14 cellular contexts compared by ENCODE assay signal in the genomic region with DNA sequence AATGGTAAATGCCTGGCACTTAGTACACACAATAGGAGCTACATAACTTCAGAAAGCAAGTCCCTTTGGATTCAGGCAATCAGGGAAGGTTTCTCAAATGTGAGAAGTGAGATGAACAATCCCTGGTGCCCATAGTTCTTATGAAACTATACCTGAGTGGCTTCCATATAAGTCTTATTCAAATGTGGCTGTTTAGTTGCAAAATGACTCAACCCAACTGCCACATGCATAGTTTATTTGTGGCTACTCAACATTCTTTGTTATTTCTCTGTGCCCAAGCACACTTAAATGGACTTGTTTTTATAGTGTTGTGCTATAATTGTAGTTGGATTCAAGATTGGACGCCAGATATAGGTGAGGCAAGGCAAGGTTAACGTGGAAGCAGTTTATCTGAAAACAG.
A peak's percentile ranks its signal among the peaks of the same experiment; 100 is the strongest.
DNase-seq lines count a peak whose midpoint lies in the region; ATAC-seq and TF ChIP-seq lines count a peak whose summit lies in the region.
"Had no signal": no experiment of that assay in that cellular context is flagged by ENCODE, and none has a peak within 500 bp of the region (broad histone marks: within the 10 kb centered on the region; RNA-seq: fewer than 3 reads in every experiment).

No MANE protein-coding gene starts in this region.

- ATAC-seq in GM18861 (IDR thresholded peaks at IDR 0.05; ENCODE audit: unreplicated experiment) (peak; percentile 85), GM21526 (IDR thresholded peaks at IDR 0.05; ENCODE audit: low FRiP score, unreplicated experiment) (peak; percentile 88), HG03066 (IDR thresholded peaks at IDR 0.05; ENCODE audit: low read depth, unreplicated experiment) (peak; percentile 81)
- ATAC-seq: natural killer cell, Panc1 had no signal

- WGBS in esophagus squamous epithelium, 2 donors, result 78 to 88% methylated on average over 2 of the region's 2 CpGs

- TF ChIP-seq CTCF in esophagus squamous epithelium (IDR thresholded peaks at IDR 0.05), result no peak

- peak; percentile 6 for DNase-seq in amniotic epithelial cell (ENCODE audit: low read depth)
- no peak for DNase-seq in esophagus squamous epithelium (lab: John Stamatoyannopoulos, UW)
- DNase-seq in anterior cingulate cortex (lab: John Stamatoyannopoulos, UW), result no peak
- no peak for DNase-seq in C1 segment of cervical spinal cord (lab: John Stamatoyannopoulos, UW)
- no peak for DNase-seq in DMS53 (lab: John Stamatoyannopoulos, UW)
- DNase-seq: activated gamma-delta T cell treated with Interleukin-2 at 50 U/mL for 16 hours, DMS 273 treated with DMSO at 0.1 percent for 48 hours, natural killer cell, NCI-H1436 treated with DMSO at 0.1 percent for 48 hours, WERI-Rb-1 had no signal

- H3K4me1 ChIP-seq in esophagus squamous epithelium, result peaks cover 0 to 10% (median 0%) of the 10 kb centered on the region in 3 donors

- no peak for TF ChIP-seq POLR2A in esophagus squamous epithelium (IDR thresholded peaks at IDR 0.05)

- no peaks in the 10 kb centered on the region for H3K36me3 ChIP-seq in esophagus squamous epithelium
- H3K36me3 ChIP-seq: WERI-Rb-1 had no signal

- no peaks in the 10 kb centered on the region for H3K27me3 ChIP-seq in esophagus squamous epithelium

- no peak overlapping the region for H3K4me3 ChIP-seq in esophagus squamous epithelium

- no peaks in the 10 kb centered on the region for H3K9me3 ChIP-seq in esophagus squamous epithelium

- H3K27ac ChIP-seq in esophagus squamous epithelium, result no peak overlapping the region
- H3K27ac ChIP-seq: WERI-Rb-1 had no signal

- intact Hi-C loops in esophagus squamous epithelium (cut with DNase I), result no loop called here
